In genomic region chr2:8427211-8427610, GRCh38 we compare ENCODE assay signal across 14 cellular contexts.
"Had no signal": no experiment of that assay in that cellular context is flagged by ENCODE, and none has a peak within 500 bp of the region (broad histone marks: within the 10 kb centered on the region; RNA-seq: fewer than 3 reads in every experiment).

No MANE protein-coding gene starts in this region.

- H3K27ac Mint-ChIP-seq: activated naive CD4-positive, alpha-beta T cell treated with anti-CD3 and anti-CD28 coated beads for 36 hours; naive thymus-derived CD4-positive, alpha-beta T cell; stimulated activated naive B cell treated with anti-CD40 and anti-IgM and Interleukin-4, amounts not matched to agents 10 μg/mL and 1 μg/mL and 100 μg/mL, for 72 hours had no signal

- H3K36me3 Mint-ChIP-seq: stimulated activated naive B cell treated with anti-CD40 and anti-IgM and Interleukin-4, amounts not matched to agents 10 μg/mL and 1 μg/mL and 100 μg/mL, for 72 hours had no signal

- H3K9me3 Mint-ChIP-seq: activated naive CD4-positive, alpha-beta T cell treated with anti-CD3 and anti-CD28 coated beads for 36 hours; stimulated activated naive B cell treated with anti-CD40 and anti-IgM and Interleukin-4, amounts not matched to agents 10 μg/mL and 1 μg/mL and 100 μg/mL, for 72 hours had no signal

- H3K4me3 Mint-ChIP-seq: activated naive CD4-positive, alpha-beta T cell treated with anti-CD3 and anti-CD28 coated beads for 36 hours; naive thymus-derived CD4-positive, alpha-beta T cell; stimulated activated naive B cell treated with anti-CD40 and anti-IgM and Interleukin-4, amounts not matched to agents 10 μg/mL and 1 μg/mL and 100 μg/mL, for 72 hours had no signal

- DNase-seq: activated naive CD4-positive, alpha-beta T cell treated with anti-CD3 and anti-CD28 coated beads for 36 hours; body of pancreas; dermis blood vessel endothelial cell; effector memory CD4-positive, alpha-beta T cell; mesenchymal stem cell; mucosa of descending colon; naive thymus-derived CD4-positive, alpha-beta T cell; pancreas; right lobe of liver; stimulated activated CD4-positive, alpha-beta T cell treated with anti-CD3 and anti-CD28 coated beads, Interleukin-4, amount 100 ng/mL, for 24 hours; stimulated activated naive B cell treated with anti-CD40 and anti-IgM and Interleukin-4, amounts not matched to agents 10 μg/mL and 1 μg/mL and 100 μg/mL, for 72 hours; T-helper 9 cell; thyroid gland had no signal

- H3K36me3 ChIP-seq: pancreas, right lobe of liver, thyroid gland had no signal

- H3K4me1 ChIP-seq: body of pancreas, pancreas, thyroid gland had no signal

- H3K4me3 ChIP-seq: body of pancreas, mucosa of descending colon, pancreas, right lobe of liver, thyroid gland had no signal

- ATAC-seq: activated CD4-positive, CD25-positive, alpha-beta regulatory T cell treated with anti-CD3 and anti-CD28 coated beads, Interleukin-2, amount 50 U/mL, for 24 hours; body of pancreas; mucosa of descending colon; pancreas; stimulated activated naive B cell treated with anti-CD40 and anti-IgM and Interleukin-4, amounts not matched to agents 10 μg/mL and 1 μg/mL and 100 μg/mL, for 72 hours had no signal

- H3K27me3 ChIP-seq: body of pancreas, pancreas, right lobe of liver, thyroid gland had no signal

- H3K27ac ChIP-seq: body of pancreas, pancreas, right lobe of liver, thyroid gland had no signal

- H3K9me3 ChIP-seq: body of pancreas, mucosa of descending colon, pancreas, right lobe of liver, thyroid gland had no signal
